25 cellular contexts compared by ENCODE assay signal in the genomic region with DNA sequence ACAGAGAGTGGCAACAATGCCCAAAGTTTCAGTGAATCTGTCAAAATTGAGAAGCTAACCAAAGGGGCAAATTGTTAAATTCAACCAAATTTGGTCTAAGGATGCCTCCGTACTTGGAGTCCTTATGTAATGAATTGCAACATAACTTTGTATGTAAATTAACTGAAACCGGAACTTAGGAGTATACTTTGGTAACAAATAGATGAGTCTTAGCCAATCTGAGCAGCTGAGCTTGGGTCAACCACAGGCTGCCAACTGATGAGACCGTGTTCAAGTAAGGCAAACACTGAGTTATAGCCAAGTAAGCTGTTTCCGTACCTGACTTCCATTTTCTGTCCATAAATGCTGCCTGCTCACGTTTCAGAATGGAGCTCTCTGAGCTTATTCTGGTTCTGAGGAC. TPM values are rescaled to one million over a fixed set of nuclear protein-coding genes. Genes with fewer than 3 reads are reported as not detected.
A peak's percentile ranks its signal among the peaks of the same experiment; 100 is the strongest.
DNase-seq lines count a peak whose midpoint lies in the region; ATAC-seq, FAIRE-seq and TF ChIP-seq lines count a peak whose summit lies in the region.
"Had no signal": no experiment of that assay in that cellular context is flagged by ENCODE, and none has a peak within 500 bp of the region (broad histone marks: within the 10 kb centered on the region; RNA-seq: fewer than 3 reads in every experiment).

No MANE protein-coding gene starts in this region.

- H3K27me3 ChIP-seq in HepG2 (ENCODE audit: control insufficient read depth in 1 of 2, insufficient read depth in 2 of 2, low read length in 2 of 2): no peaks in the 10 kb centered on the region
- H3K27me3 ChIP-seq: BLaER1, foreskin keratinocyte, pancreas, sigmoid colon, suprapubic skin had no signal

- H3K27me3 Mint-ChIP-seq in stimulated activated naive CD8-positive, alpha-beta T cell treated with anti-CD3 and anti-CD28 coated beads, Interleukin-15, amount 100 ng/mL, for 72 hours: no peaks in the 10 kb centered on the region

- intact Hi-C loops in HepG2 (cut with micrococcal nuclease; ENCODE audit: unreplicated experiment) (loop anchor here (1.0 kb wide), 1 partner anchor 10 kb away; no protein-coding TSS in a partner anchor), Right ventricle myocardium superior (cut with DNase I) (no loop called here)

- no peak overlapping the region for H3K4me3 ChIP-seq in HepG2 (replicated peaks in 1 of 3; ENCODE audit: insufficient read depth in 1 of 3, low read depth in 2 of 3, low read length in 3 of 3)
- H3K4me3 ChIP-seq: A549, BLaER1, pancreas, sigmoid colon, suprapubic skin had no signal

- no peak overlapping the region for H3K9ac ChIP-seq in HepG2 (ENCODE audit: insufficient read depth, low read depth, low read length)
- H3K9ac ChIP-seq: BLaER1 had no signal

- no peak for TF ChIP-seq RAD21 in HepG2 (CRISPR knock-in tag; IDR thresholded peaks at IDR 0.05)

- H2AFZ ChIP-seq in HepG2 (ENCODE audit: low read length): no peak overlapping the region

- H3K9me3 Mint-ChIP-seq in stimulated activated naive CD8-positive, alpha-beta T cell treated with anti-CD3 and anti-CD28 coated beads, Interleukin-15, amount 100 ng/mL, for 72 hours: no peaks in the 10 kb centered on the region
- H3K9me3 Mint-ChIP-seq: HFFc6; T-helper 2 cell treated with Interferon-gamma antibody and Interleukin-4, amounts not matched to agents 5 μg/mL and 100 μg/mL, for 36 hours; WTC11 had no signal

- no peak overlapping the region for H3K27ac ChIP-seq in HepG2 (ENCODE audit: extremely low read length, insufficient read depth, low read length)
- H3K27ac ChIP-seq: A549, BLaER1, foreskin keratinocyte, pancreas, sigmoid colon, suprapubic skin had no signal

- H3K4me1 Mint-ChIP-seq in stimulated activated naive CD8-positive, alpha-beta T cell treated with anti-CD3 and anti-CD28 coated beads, Interleukin-15, amount 100 ng/mL, for 72 hours: peaks cover 42% of the 10 kb centered on the region

- peaks cover 55% of the 10 kb centered on the region for H3K4me1 ChIP-seq in HepG2 (ENCODE audit: insufficient read depth, low read length)
- H3K4me1 ChIP-seq: foreskin keratinocyte had no signal

- WGBS in HepG2 (ENCODE audit: low lambda C conversion rate): 94% methylated on average over 5 of the region's 5 CpGs

- no peak overlapping the region for H3K27ac Mint-ChIP-seq in stimulated activated naive CD8-positive, alpha-beta T cell treated with anti-CD3 and anti-CD28 coated beads, Interleukin-15, amount 100 ng/mL, for 72 hours
- H3K27ac Mint-ChIP-seq: activated naive CD4-positive, alpha-beta T cell treated with anti-CD3 and anti-CD28 coated beads, Interleukin-2, amount 50 U/mL, for 72 hours; HFFc6; T-helper 2 cell treated with Interferon-gamma antibody and Interleukin-4, amounts not matched to agents 5 μg/mL and 100 μg/mL, for 36 hours; WTC11 had no signal

- TF ChIP-seq POLR2A in HepG2 (IDR thresholded peaks at IDR 0.05; ENCODE audit: insufficient read depth in 1 of 2, low read depth in 2 of 2, low read length in 2 of 2): no peak

- no peak overlapping the region for H3K4me3 Mint-ChIP-seq in stimulated activated naive CD8-positive, alpha-beta T cell treated with anti-CD3 and anti-CD28 coated beads, Interleukin-15, amount 100 ng/mL, for 72 hours
- H3K4me3 Mint-ChIP-seq: HFFc6; T-helper 2 cell treated with Interferon-gamma antibody and Interleukin-4, amounts not matched to agents 5 μg/mL and 100 μg/mL, for 36 hours; WTC11 had no signal

- no peaks in the 10 kb centered on the region for H3K36me3 ChIP-seq in HepG2 (replicated peaks in 1 of 2; ENCODE audit: control insufficient read depth in 1 of 2, insufficient read depth in 2 of 2, low read length in 2 of 2)
- H3K36me3 ChIP-seq: pancreas, sigmoid colon, suprapubic skin had no signal

- no peaks in the 10 kb centered on the region for H3K9me3 ChIP-seq in HepG2 (ENCODE audit: low read length)
- H3K9me3 ChIP-seq: A549, BLaER1, pancreas, sigmoid colon, suprapubic skin had no signal

- POLR2A ChIA-PET in HepG2 (lab: Yijun Ruan, JAX): no interaction called here

- peak; percentile 44 for ATAC-seq in stimulated activated naive CD8-positive, alpha-beta T cell treated with anti-CD3 and anti-CD28 coated beads, Interleukin-15, amount 100 ng/mL, for 72 hours
- ATAC-seq in stimulated activated naive CD8-positive, alpha-beta T cell treated with anti-CD3 and anti-CD28 coated beads, Interleukin-15, Interleukin-2, amounts not matched to agents 100 U/mL and 50 U/mL, for 24 hours: no peak
- ATAC-seq in HepG2 (no peak), Right ventricle myocardium superior (ENCODE audit: poor library complexity) (no peak)
- ATAC-seq: A549; activated naive CD4-positive, alpha-beta T cell treated with anti-CD3 and anti-CD28 coated beads, Interleukin-2, amount 50 U/mL, for 72 hours; foreskin keratinocyte; pancreas; WTC11 had no signal

- no peak for FAIRE-seq in HepG2 (lab: Jason Lieb, UNC)
- FAIRE-seq: A549, astrocyte, D721Med, islet of Langerhans, pancreas had no signal

- no peak overlapping the region for H3K4me2 ChIP-seq in HepG2 (ENCODE audit: low read depth, low read length)
- H3K4me2 ChIP-seq: A549, BLaER1 had no signal

- BruUV-seq in HepG2 (replicated peaks; lab: Mats Ljungman, UMichigan): no TSS peak

- no peak for TF ChIP-seq CTCF in HepG2 (CRISPR knock-in tag; IDR thresholded peaks at IDR 0.05)

- TF ChIP-seq EP300 in HepG2 (IDR thresholded peaks at IDR 0.05; ENCODE audit: low read depth in 2 of 2, low read length in 2 of 2): no peak
- no peak for TF ChIP-seq EP300 in HepG2 (CRISPR knock-in tag; IDR thresholded peaks at IDR 0.05; ENCODE audit: borderline replicate concordance)

- CTCF ChIA-PET in HepG2 (lab: Yijun Ruan, JAX; ENCODE audit: low intra/inter-chr PET ratio, low total read pairs): no interaction called here

- H3K79me2 ChIP-seq in HepG2 (ENCODE audit: insufficient read depth, low read length): peaks cover 78% of the 10 kb centered on the region

- H4K20me1 ChIP-seq in HepG2 (ENCODE audit: insufficient read depth, low read length): peaks cover 5% of the 10 kb centered on the region; the same call in 1 of the 2 replicates
- H4K20me1 ChIP-seq: BLaER1 had no signal

- in situ Hi-C loops in HepG2 (cut with HindIII; ENCODE audit: extremely low pct_ligation_motif_present, low pct_unique_long_range_greater_than_20kb): no loop called here

- no peak for DNase-seq in stimulated activated naive CD8-positive, alpha-beta T cell treated with anti-CD3 and anti-CD28 coated beads, Interleukin-15, amount 100 ng/mL, for 72 hours
- DNase-seq in stimulated activated naive CD8-positive, alpha-beta T cell treated with anti-CD3 and anti-CD28 coated beads, Interleukin-15, Interleukin-2, amounts not matched to agents 100 U/mL and 50 U/mL, for 24 hours: no peak
- DNase-seq in RPMI7951 (ENCODE audit: low read depth) (peak; percentile 32), HepG2 (ENCODE audit: low spot score) (no peak), Right ventricle myocardium superior (no peak), NCI-H526 (lab: John Stamatoyannopoulos, UW) (no peak), NCI-H2029 (lab: John Stamatoyannopoulos, UW) (no peak)
- no peak for DNase-seq in NK-92 treated with Interleukin-12 subunit alpha and Interleukin-12 subunit beta, amount 100 ng/mL, for 24 hours (lab: John Stamatoyannopoulos, UW)
- DNase-seq: foreskin keratinocyte, HFFc6, hypothalamus, NCI-H1092 treated with DMSO at 0.1 percent for 48 hours, NCI-H510A treated with DMSO at 0.1 percent for 48 hours, pancreas, SHP77 treated with DMSO at 0.1 percent for 48 hours, sigmoid colon had no signal

TF ChIP-seq in HepG2, 621 proteins besides CTCF, POLR2A, EP300 and RAD21 (continues in another document):
- TF ChIP-seq, protein P1, sequence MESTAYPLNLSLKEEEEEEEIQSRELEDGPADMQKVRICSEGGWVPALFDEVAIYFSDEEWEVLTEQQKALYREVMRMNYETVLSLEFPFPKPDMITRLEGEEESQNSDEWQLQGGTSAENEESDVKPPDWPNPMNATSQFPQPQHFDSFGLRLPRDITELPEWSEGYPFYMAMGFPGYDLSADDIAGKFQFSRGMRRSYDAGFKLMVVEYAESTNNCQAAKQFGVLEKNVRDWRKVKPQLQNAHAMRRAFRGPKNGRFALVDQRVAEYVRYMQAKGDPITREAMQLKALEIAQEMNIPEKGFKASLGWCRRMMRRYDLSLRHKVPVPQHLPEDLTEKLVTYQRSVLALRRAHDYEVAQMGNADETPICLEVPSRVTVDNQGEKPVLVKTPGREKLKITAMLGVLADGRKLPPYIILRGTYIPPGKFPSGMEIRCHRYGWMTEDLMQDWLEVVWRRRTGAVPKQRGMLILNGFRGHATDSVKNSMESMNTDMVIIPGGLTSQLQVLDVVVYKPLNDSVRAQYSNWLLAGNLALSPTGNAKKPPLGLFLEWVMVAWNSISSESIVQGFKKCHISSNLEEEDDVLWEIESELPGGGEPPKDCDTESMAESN (CRISPR knock-in tag; conservative IDR thresholded peaks at IDR 0.05): no peak
- TF ChIP-seq CEBPG (CRISPR knock-in tag; IDR thresholded peaks at IDR 0.05) (0 out of 2 replicates have a peak, but pooled peaks have one; percentile 12), SCMH1 (CRISPR knock-in tag; IDR thresholded peaks at IDR 0.05; ENCODE audit: borderline replicate concordance) (no peak)

RNA-seq across cellular contexts. Expression of a gene that starts 5.3 kb away (rescaled TPM):
- total RNA-seq in RPMI7951 (2014; rRNA removed; shearing (Covaris generic)): 5.7 and 8.5 TPM in 2 replicates
- 16.0 and 17.3 TPM in 2 replicates for total RNA-seq in HepG2 (2016; rRNA removed; fragmentation: Illumina TruSeq; extraction: Trizol)
- total RNA-seq in HepG2 (2016; cell fraction: cytosol; rRNA removed; fragmentation: Illumina TruSeq; extraction: Trizol; ENCODE audit: low read depth): 29.5 and 36.0 TPM in 2 replicates
- total RNA-seq in HepG2 (2016; cell fraction: insoluble cytoplasmic fraction; rRNA removed; fragmentation: Illumina TruSeq; extraction: Trizol): 14.3 and 15.4 TPM in 2 replicates
- 8.3 and 9.1 TPM in 2 replicates for total RNA-seq in HepG2 (2016; cell fraction: membrane; rRNA removed; fragmentation: Illumina TruSeq; extraction: Trizol)
- 37.4 and 38.1 TPM in 2 replicates for total RNA-seq in HepG2 (2016; cell fraction: nucleus; rRNA removed; fragmentation: Illumina TruSeq; extraction: Trizol)
- 7.4 and 9.1 TPM in 2 replicates for polyA plus RNA-seq in HepG2 (2011; rRNA removed)
- polyA plus RNA-seq in HepG2 (2011; cell fraction: cytosol; rRNA removed): 4.4 and 6.1 TPM in 2 replicates
- 8.4 and 9.0 TPM in 2 replicates for polyA plus RNA-seq in HepG2 (2011; cell fraction: nucleus; rRNA removed)
- polyA plus RNA-seq in HepG2 (2012): 9.2 and 9.8 TPM in 2 replicates
- 0.53 and 0.77 TPM in 2 replicates for polyA plus RNA-seq in HepG2 (2016; cell fraction: cytosol; fragmentation: Illumina TruSeq; extraction: Trizol; ENCODE audit: low read depth)
- polyA plus RNA-seq in HepG2 (2016; cell fraction: insoluble cytoplasmic fraction; fragmentation: Illumina TruSeq; extraction: Trizol; ENCODE audit: low read depth): 11.1 and 11.5 TPM in 2 replicates
- polyA plus RNA-seq in HepG2 (2016; cell fraction: membrane; fragmentation: Illumina TruSeq; extraction: Trizol; ENCODE audit: low read depth): 1.3 and 1.6 TPM in 2 replicates
- 12.4 and 14.5 TPM in 2 replicates for polyA plus RNA-seq in HepG2 (2016; cell fraction: nucleus; fragmentation: Illumina TruSeq; extraction: Trizol; ENCODE audit: insufficient read depth, low read depth)
- 16.6 and 20.1 TPM in 2 replicates for polyA minus RNA-seq in HepG2 (2011; rRNA and poly(A)+ RNA removed; ENCODE audit: low replicate concordance)
- 13.1 and 13.9 TPM in 2 replicates for polyA minus RNA-seq in HepG2 (2011; cell fraction: cytosol; rRNA and poly(A)+ RNA removed)
- polyA minus RNA-seq in HepG2 (2011; cell fraction: nucleus; rRNA and poly(A)+ RNA removed): 80.6 and 100 TPM in 2 replicates
- 40.3 TPM for total RNA-seq in Right ventricle myocardium superior
